17 cellular contexts compared by ENCODE assay signal in the genomic region with DNA sequence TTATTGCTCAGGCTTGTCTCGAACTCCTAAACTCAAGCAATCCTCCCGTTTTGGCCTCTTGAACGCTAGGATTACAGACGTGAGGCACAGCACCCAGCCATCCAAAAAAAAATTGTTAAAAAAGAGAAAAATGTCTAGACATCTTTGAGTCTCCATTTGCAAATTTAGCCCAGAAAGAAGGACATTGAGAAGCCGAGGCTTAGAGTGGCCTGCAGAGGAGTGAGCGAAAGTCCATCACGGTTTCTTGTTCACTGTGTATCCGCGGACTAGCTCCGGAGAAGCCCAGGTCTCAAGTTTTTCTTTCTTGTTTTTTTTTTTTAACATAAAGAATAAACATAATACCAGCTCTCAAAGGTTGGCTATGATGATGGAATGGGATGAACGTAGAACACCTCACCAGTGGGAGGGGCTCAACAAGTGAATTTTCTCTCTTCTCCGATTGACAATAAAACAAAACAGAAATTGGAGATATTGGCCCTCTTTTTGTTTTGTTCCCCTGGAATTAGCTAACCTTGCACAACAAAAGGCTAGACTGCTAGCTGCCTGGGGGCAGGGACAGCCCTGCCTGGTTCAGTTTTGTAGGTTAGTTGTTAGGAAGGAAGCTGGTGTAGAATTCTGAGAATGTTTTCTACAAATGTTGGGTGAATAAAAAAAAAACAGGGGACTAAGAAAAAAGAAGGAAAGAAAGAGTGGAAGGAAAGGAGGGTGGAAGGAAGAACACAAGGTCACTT.
DNase-seq lines count a peak whose midpoint lies in the region; ATAC-seq and TF ChIP-seq lines count a peak whose summit lies in the region.
"Had no signal": no experiment of that assay in that cellular context is flagged by ENCODE, and none has a peak within 500 bp of the region (broad histone marks: within the 10 kb centered on the region; RNA-seq: fewer than 3 reads in every experiment).

No MANE protein-coding gene starts in this region.

- DNase-seq in BE2C = peak; percentile 86
- peak; percentile 45 for DNase-seq in iPS DF 19.7 (ENCODE audit: low read depth, low spot score)
- no peak for DNase-seq in activated naive CD4-positive, alpha-beta T cell (lab: John Stamatoyannopoulos, UW)
- DNase-seq in activated CD4-positive, alpha-beta T cell treated with anti-CD3 and anti-CD28 coated beads, Interleukin-2, amount 50 U/mL, for 4 hours = no peak
- DNase-seq: Calu3, GDM1, HCEC 1CT, Karpas-422, NCI-H187 treated with DMSO at 0.1 percent for 48 hours, NCI-H446 had no signal

- no peak for ATAC-seq in GM19023 (IDR thresholded peaks at IDR 0.05; ENCODE audit: unreplicated experiment)
- ATAC-seq in HG03039 (IDR thresholded peaks at IDR 0.05; ENCODE audit: unreplicated experiment) = no peak
- ATAC-seq: PC-3 had no signal

- WGBS in HUES64 = 47% methylated on average over 11 of the region's 12 CpGs

- no peaks in the 10 kb centered on the region for H3K27me3 ChIP-seq in BE2C
- no peaks in the 10 kb centered on the region for H3K27me3 ChIP-seq in HUES64 (ENCODE audit: insufficient read depth, low read length)
- H3K27me3 ChIP-seq in mucosa of rectum (ENCODE audit: control insufficient read depth in 2 of 2, insufficient read depth in 2 of 2, low read length in 2 of 2) = no peaks in the 10 kb centered on the region
- H3K27me3 ChIP-seq: SJSA1 had no signal

- H3K27ac ChIP-seq in HUES64 (ENCODE audit: low read depth, low read length) = peak overlapping the region; percentile 96
- H3K27ac ChIP-seq in mucosa of rectum (ENCODE audit: low read depth in 2 of 2, low read length in 2 of 2) = peak overlapping the region; percentile 56 to 61
- H3K27ac ChIP-seq: HL-60, SJSA1 had no signal

- H3K4me1 ChIP-seq in BE2C = peaks cover 31% of the 10 kb centered on the region
- H3K4me1 ChIP-seq in HUES64 (ENCODE audit: insufficient read depth, low read length) = peaks cover 50% of the 10 kb centered on the region
- peaks cover 9 to 15% of the 10 kb centered on the region in 2 donors for H3K4me1 ChIP-seq in mucosa of rectum (ENCODE audit: control insufficient read depth in 2 of 2, insufficient read depth in 2 of 2, low read length in 2 of 2)
- H3K4me1 ChIP-seq: SJSA1 had no signal

- H3K36me3 ChIP-seq in BE2C = no peaks in the 10 kb centered on the region
- no peaks in the 10 kb centered on the region for H3K36me3 ChIP-seq in HUES64 (ENCODE audit: insufficient read depth, low read length)
- H3K36me3 ChIP-seq in mucosa of rectum (ENCODE audit: control insufficient read depth in 2 of 2, insufficient read depth in 2 of 2, low read length in 2 of 2) = no peaks in the 10 kb centered on the region
- H3K36me3 ChIP-seq: SJSA1 had no signal

- TF ChIP-seq CTCF in BE2C (IDR thresholded peaks at IDR 0.05; ENCODE audit: low read depth, low read length) = no peak

- H3K9ac ChIP-seq in HUES64 (ENCODE audit: low read depth, low read length) = peak overlapping the region; percentile 72
- no peak overlapping the region for H3K9ac ChIP-seq in mucosa of rectum (ENCODE audit: low read depth in 1 of 2, low read length in 2 of 2)

- peaks cover 18% of the 10 kb centered on the region for H3K9me3 ChIP-seq in BE2C
- H3K9me3 ChIP-seq in HUES64 (ENCODE audit: insufficient read depth, low read depth, low read length) = no peaks in the 10 kb centered on the region
- H3K9me3 ChIP-seq in mucosa of rectum (ENCODE audit: control insufficient read depth in 2 of 2, low read length in 2 of 2) = no peaks in the 10 kb centered on the region
- H3K9me3 ChIP-seq: SJSA1 had no signal

- no peak overlapping the region for H3K4me3 ChIP-seq in BE2C (ENCODE audit: low read depth, low read length)
- H3K4me3 ChIP-seq in HUES64 (ENCODE audit: low read length) = 0 out of 2 replicates have a peak overlapping the region, but pooled peaks have one; percentile 41
- H3K4me3 ChIP-seq in mucosa of rectum (ENCODE audit: low read length in 2 of 2) = no peak overlapping the region
- H3K4me3 ChIP-seq: SJSA1 had no signal

Comparison
In these comparisons a context has a peak if more than half of its experiments do, and no peak if none do; other contexts are left out.
1. DNase-seq: peak in BE2C (single experiment) and iPS DF 19.7 (single experiment); none in activated naive CD4-positive, alpha-beta T cell (0 of 4) and activated CD4-positive, alpha-beta T cell treated with anti-CD3 and anti-CD28 coated beads, Interleukin-2, amount 50 U/mL, for 4 hours (0 of 2).